ENCODE assay signal across 17 cellular contexts in the genomic region with DNA sequence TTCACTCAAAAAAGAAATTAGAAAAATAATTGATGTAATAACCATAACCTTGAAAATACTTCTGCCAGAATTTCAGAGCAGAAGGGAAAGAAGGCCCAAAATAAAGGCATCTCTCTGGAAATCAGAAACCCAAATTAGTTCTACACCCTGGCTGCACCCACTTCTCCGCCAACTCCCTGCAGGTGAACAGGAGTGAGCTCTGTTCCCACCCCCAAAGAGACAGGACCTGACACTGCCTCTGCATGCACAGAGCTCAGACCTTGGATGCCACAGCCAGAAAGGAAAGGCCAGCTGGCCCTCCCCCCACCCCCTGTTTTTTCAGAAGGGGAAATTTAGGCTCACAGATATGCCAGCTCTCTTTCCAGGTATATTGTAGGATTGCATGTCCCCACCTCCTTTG.
DNase-seq lines count a peak whose midpoint lies in the region; TF ChIP-seq lines count a peak whose summit lies in the region.
"Had no signal": no experiment of that assay in that cellular context is flagged by ENCODE, and none has a peak within 500 bp of the region (broad histone marks: within the 10 kb centered on the region; RNA-seq: fewer than 3 reads in every experiment).

No MANE protein-coding gene starts in this region.

- no peak for TF ChIP-seq CTCF in coronary artery (IDR thresholded peaks at IDR 0.05)

- no peak overlapping the region for H3K27ac ChIP-seq in coronary artery
- H3K27ac ChIP-seq: C4-2B, GM23248 had no signal

- no peak overlapping the region for H3K4me3 ChIP-seq in coronary artery
- H3K4me3 ChIP-seq: GM12878, GM23248 had no signal

- peak; percentile 53 for DNase-seq in coronary artery (ENCODE audit: low spot score)
- DNase-seq in islet precursor cell = peak; percentile 39
- DNase-seq in putamen (ENCODE audit: low spot score) = peak; percentile 72
- DNase-seq in activated T-cell treated with anti-CD3 and anti-CD28 coated beads, Interleukin-2, amount 50 U/mL, for 1 hour = no peak
- DNase-seq in kidney glomerular epithelial cell (lab: John Stamatoyannopoulos, UW) = no peak
- no peak for DNase-seq in hepatic stellate cell (ENCODE audit: low spot score)
- DNase-seq: CD4-positive, alpha-beta T cell; CD8-positive, alpha-beta memory T cell; DMS 273 treated with DMSO at 0.1 percent for 48 hours; DMS79; EL; GDM1; GM23248; H7; HCEC 1CT had no signal

Comparison
In these comparisons a context has a peak if more than half of its experiments do, and no peak if none do; other contexts are left out.
1. DNase-seq: peak in coronary artery (single experiment), islet precursor cell (single experiment) and putamen (single experiment); none in activated T-cell treated with anti-CD3 and anti-CD28 coated beads, Interleukin-2, amount 50 U/mL, for 1 hour (single experiment), kidney glomerular epithelial cell (single experiment) and hepatic stellate cell (single experiment).